In the genomic region with DNA sequence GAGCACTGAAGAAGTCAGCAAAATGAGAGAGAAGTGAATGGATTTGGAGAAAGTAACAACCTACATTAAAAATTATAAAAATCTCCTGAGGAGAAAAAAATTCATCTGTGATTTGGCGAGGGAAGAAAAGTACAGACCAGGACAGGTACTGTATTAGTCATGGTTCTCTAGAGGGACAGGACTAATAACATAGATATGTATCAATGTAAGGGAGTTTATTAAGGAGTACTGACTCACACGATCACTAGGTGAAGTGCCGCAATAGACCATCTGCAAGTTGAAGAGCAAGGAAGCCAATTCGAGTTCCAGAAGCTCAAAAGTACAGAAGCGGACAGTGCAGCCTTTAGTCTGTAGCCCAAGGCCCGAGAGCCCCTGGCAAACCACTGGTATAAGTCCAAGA, we compare ENCODE assay signal across 8 cellular contexts.
"Had no signal": no experiment of that assay in that cellular context is flagged by ENCODE, and none has a peak within 500 bp of the region (broad histone marks: within the 10 kb centered on the region; RNA-seq: fewer than 3 reads in every experiment).

No MANE protein-coding gene starts in this region.

- H2AFZ ChIP-seq: GM23338 had no signal

- H3K27ac ChIP-seq: HL-60 had no signal

- DNase-seq: H9, HCEC 1CT, HFFc6 had no signal

- FAIRE-seq: H1, H54, HepG2 had no signal

- ATAC-seq: GM23338, HepG2 had no signal

- H3K4me3 ChIP-seq: GM23338 had no signal

- H3K4me2 ChIP-seq: GM23338 had no signal
